In the genomic region with DNA sequence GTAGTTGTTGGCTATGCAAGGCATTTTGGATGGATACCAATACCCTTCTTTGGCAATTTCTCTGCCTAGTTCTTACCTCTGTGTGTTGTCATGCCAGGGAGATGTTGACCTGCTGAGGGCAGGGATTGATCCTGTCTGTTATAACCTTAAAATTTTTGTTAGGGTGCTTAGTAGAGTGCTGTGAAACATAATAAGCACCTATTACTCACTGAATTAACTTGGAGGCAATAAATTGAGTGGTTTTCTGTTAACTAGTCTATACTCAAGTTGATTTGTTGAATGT, we compare ENCODE assay signal across 20 cellular contexts.
"Had no signal": no experiment of that assay in that cellular context is flagged by ENCODE, and none has a peak within 500 bp of the region (broad histone marks: within the 10 kb centered on the region; RNA-seq: fewer than 3 reads in every experiment).

No MANE protein-coding gene starts in this region.

- H3K27me3 ChIP-seq: MG63 had no signal

- H3K4me2 ChIP-seq: SK-N-SH had no signal

- H3K27ac ChIP-seq: HL-60 had no signal

- H3K9ac ChIP-seq: SK-N-SH had no signal

- DNase-seq: Karpas-422, KBM-7, MG63, NCI-H1092, NCI-H1105 treated with DMSO at 0.1 percent for 48 hours, NCI-H1417 treated with DMSO at 0.1 percent for 48 hours, NCI-H146, NCI-H1694 treated with DMSO at 0.1 percent for 48 hours, NCI-H1930, NCI-H2081, NCI-H2107, NCI-H2227 treated with DMSO at 0.1 percent for 48 hours, NCI-H524, NCI-H526 treated with DMSO at 0.1 percent for 48 hours, NCI-H748 treated with DMSO at 0.1 percent for 48 hours, RPMI8226, SHP77, SK-N-SH, SW 1271 had no signal

- H3K9me3 ChIP-seq: MG63, SK-N-SH had no signal

- H3K4me3 ChIP-seq: MG63 had no signal

- H3K36me3 ChIP-seq: MG63 had no signal
